ENCODE assay signal across 19 cellular contexts in genomic region chr18:51054764-51055163, GRCh38. TPM values are rescaled to one million over a fixed set of nuclear protein-coding genes. Genes with fewer than 3 reads are reported as not detected.
A peak's percentile ranks its signal among the peaks of the same experiment; 100 is the strongest.
DNase-seq lines count a peak whose midpoint lies in the region; ATAC-seq and TF ChIP-seq lines count a peak whose summit lies in the region.
"Had no signal": no experiment of that assay in that cellular context is flagged by ENCODE, and none has a peak within 500 bp of the region (broad histone marks: within the 10 kb centered on the region; RNA-seq: fewer than 3 reads in every experiment).

No MANE protein-coding gene starts in this region.

- H3K36me3 Mint-ChIP-seq in activated CD8-positive, alpha-beta T cell treated with anti-CD3 and anti-CD28 coated beads, Interleukin-2, amount 10 ng/mL, durations not matched to agents 7 days and 5 days (ENCODE audit: low read depth), result peaks cover 50% of the 10 kb centered on the region
- peaks cover 23% of the 10 kb centered on the region for H3K36me3 Mint-ChIP-seq in activated CD8-positive, alpha-beta T cell treated with anti-CD3 and anti-CD28 coated beads for 36 hours (ENCODE audit: low read depth)

- no peak overlapping the region for H4K12ac ChIP-seq in trophoblast cell (ENCODE audit: low read depth, low read length)

- peaks cover 13% of the 10 kb centered on the region for H3K4me1 ChIP-seq in adipocyte (ENCODE audit: control insufficient read depth, insufficient read depth, low read length)
- H3K4me1 ChIP-seq in OCI-LY7 (ENCODE audit: insufficient read depth, low read length, poor library complexity, severe bottlenecking), result peaks cover 6% of the 10 kb centered on the region
- H3K4me1 ChIP-seq in trophoblast cell (ENCODE audit: control insufficient read depth in 1 of 2, insufficient read depth in 2 of 2, low read length in 2 of 2), result no peaks in the 10 kb centered on the region

- H2AFZ ChIP-seq in OCI-LY7 (ENCODE audit: low read length) (no peak overlapping the region), trophoblast cell (ENCODE audit: insufficient read depth, low read length, poor library complexity) (no peak overlapping the region)

- no peak overlapping the region for H3K23ac ChIP-seq in trophoblast cell (ENCODE audit: low read length)

- no peaks in the 10 kb centered on the region for H4K20me1 ChIP-seq in OCI-LY7 (ENCODE audit: insufficient read depth, low read length)

- no peak overlapping the region for H2BK120ac ChIP-seq in trophoblast cell (ENCODE audit: insufficient read depth, low read length, poor library complexity)

- WGBS in trophoblast cell (ENCODE audit: extremely low coverage, insufficient coverage, insufficient read length), result no CpG with 5 or more reads among the region's 3 CpGs

- no peak overlapping the region for H3K4me3 Mint-ChIP-seq in activated CD8-positive, alpha-beta T cell treated with anti-CD3 and anti-CD28 coated beads, Interleukin-2, amount 10 ng/mL, durations not matched to agents 7 days and 5 days
- H3K4me3 Mint-ChIP-seq in activated CD8-positive, alpha-beta T cell treated with anti-CD3 and anti-CD28 coated beads for 36 hours, result no peak overlapping the region

- no TSS peak for BruUV-seq in OCI-LY7 (replicated peaks; lab: Mats Ljungman, UMichigan)

- in situ Hi-C loops in GM13976 (cut with MboI; ENCODE audit: low sequenced_read_pairs, unreplicated experiment), result no loop called here

- H3K9me3 ChIP-seq in adipocyte (ENCODE audit: control insufficient read depth, low read length) (no peaks in the 10 kb centered on the region), OCI-LY7 (ENCODE audit: low read length) (no peaks in the 10 kb centered on the region), trophoblast cell (ENCODE audit: insufficient read depth, low read depth, low read length) (no peaks in the 10 kb centered on the region)

- H3K79me2 ChIP-seq in OCI-LY7 (ENCODE audit: insufficient read depth, low read depth, low read length) (no peaks in the 10 kb centered on the region), trophoblast cell (ENCODE audit: control insufficient read depth, insufficient read depth, low read length, poor library complexity) (no peaks in the 10 kb centered on the region)

- TF ChIP-seq CTCF in activated CD8-positive, alpha-beta T cell treated with anti-CD3 and anti-CD28 coated beads for 36 hours (IDR thresholded peaks at IDR 0.05), result no peak
- TF ChIP-seq CTCF in GM13976 (IDR thresholded peaks at IDR 0.05; ENCODE audit: borderline replicate concordance, control extremely low read depth, extremely low read depth, insufficient read depth, missing control alignments) (no peak), OCI-LY7 (conservative IDR thresholded peaks at IDR 0.05; ENCODE audit: low read length) (no peak)

- intact Hi-C loops in activated CD8-positive, alpha-beta T cell treated with anti-CD3 and anti-CD28 coated beads for 36 hours (cut with micrococcal nuclease), result loop anchor here (5.0 kb wide), 1 partner anchor 232 kb away; the partner anchor contains the start of gene MRO
- intact Hi-C loops in OCI-LY7 (cut with micrococcal nuclease; ENCODE audit: unreplicated experiment), result no loop called here

- no peak overlapping the region for H3K18ac ChIP-seq in trophoblast cell (ENCODE audit: low read length)

- H2BK12ac ChIP-seq in trophoblast cell (ENCODE audit: low read length), result no peak overlapping the region

- no peak overlapping the region for H2BK5ac ChIP-seq in trophoblast cell (ENCODE audit: low read depth, low read length, poor library complexity)

- H3K9ac ChIP-seq in adipocyte (ENCODE audit: low read length), result no peak overlapping the region
- H3K9ac ChIP-seq in trophoblast cell (ENCODE audit: low read length), result no peak overlapping the region

- no peak for ATAC-seq in activated CD8-positive, alpha-beta T cell treated with anti-CD3 and anti-CD28 coated beads, Interleukin-2, amount 10 ng/mL, durations not matched to agents 7 days and 5 days
- ATAC-seq in activated CD8-positive, alpha-beta T cell treated with anti-CD3 and anti-CD28 coated beads for 36 hours, result no peak
- ATAC-seq: HepG2 had no signal

- H3K4me3 ChIP-seq in adipocyte (ENCODE audit: low read length) (no peak overlapping the region), OCI-LY7 (ENCODE audit: low read depth, low read length, poor library complexity, severe bottlenecking) (no peak overlapping the region), trophoblast cell (ENCODE audit: low read depth, low read length) (no peak overlapping the region)

- H4K91ac ChIP-seq in trophoblast cell (ENCODE audit: low read depth, low read length), result no peak overlapping the region

- H4K8ac ChIP-seq in trophoblast cell (ENCODE audit: low read depth, low read length), result no peak overlapping the region

- POLR2A ChIA-PET in activated CD8-positive, alpha-beta T cell treated with anti-CD3 and anti-CD28 coated beads, Interleukin-2, amount 10 ng/mL, durations not matched to agents 7 days and 5 days (lab: Charles Lee), result interaction anchor here (1.0 to 2.5 kb wide), 3 partner anchors 19 to 87 kb away, joined by 4 to 20 read pairs (median 5); partner anchors contain the start of genes ELAC1 and SMAD4
- POLR2A ChIA-PET in activated CD8-positive, alpha-beta T cell treated with anti-CD3 and anti-CD28 coated beads for 36 hours (lab: Charles Lee), result no interaction called here
- POLR2A ChIA-PET in OCI-LY7 (lab: Charles Lee), result interaction anchor here (0.6 to 1.2 kb wide), 3 partner anchors 25 to 116 kb away, joined by 3 to 4 read pairs (median 3); partner anchors contain the start of gene SMAD4

- H3K27ac ChIP-seq in OCI-LY7 (ENCODE audit: low read depth, low read length, poor library complexity, severe bottlenecking), result no peak overlapping the region
- H3K27ac ChIP-seq in trophoblast cell (ENCODE audit: low read depth, low read length), result no peak overlapping the region
- H3K27ac ChIP-seq: 22Rv1 had no signal

- H3K27me3 ChIP-seq in adipocyte (replicated peaks; ENCODE audit: control insufficient read depth, insufficient read depth, low read length) (no peaks in the 10 kb centered on the region), trophoblast cell (ENCODE audit: insufficient read depth, low read length) (no peaks in the 10 kb centered on the region)

- H3K4ac ChIP-seq in trophoblast cell (ENCODE audit: low read depth, low read length), result no peak overlapping the region

- CTCF ChIA-PET in activated CD8-positive, alpha-beta T cell treated with anti-CD3 and anti-CD28 coated beads, Interleukin-2, amount 10 ng/mL, durations not matched to agents 7 days and 5 days (lab: Charles Lee), result interaction anchor here (0.8 to 3.0 kb wide), 5 partner anchors 14 to 235 kb away, joined by 3 to 12 read pairs (median 3); partner anchors contain the start of gene MRO
- CTCF ChIA-PET in activated CD8-positive, alpha-beta T cell treated with anti-CD3 and anti-CD28 coated beads for 36 hours (lab: Charles Lee), result interaction anchor here (0.9 to 1.6 kb wide), 3 partner anchors 12 to 234 kb away, joined by 3 to 4 read pairs (median 4); no protein-coding TSS in a partner anchor
- CTCF ChIA-PET in OCI-LY7 (lab: Charles Lee; ENCODE audit: unreplicated experiment), result no interaction called here

- no peaks in the 10 kb centered on the region for H3K27me3 Mint-ChIP-seq in activated CD8-positive, alpha-beta T cell treated with anti-CD3 and anti-CD28 coated beads, Interleukin-2, amount 10 ng/mL, durations not matched to agents 7 days and 5 days (ENCODE audit: low read depth)
- no peaks in the 10 kb centered on the region for H3K27me3 Mint-ChIP-seq in activated CD8-positive, alpha-beta T cell treated with anti-CD3 and anti-CD28 coated beads for 36 hours
- H3K27me3 Mint-ChIP-seq: CD4-positive, CD25-positive, alpha-beta regulatory T cell had no signal

- no peak for DNase-seq in activated CD8-positive, alpha-beta T cell treated with anti-CD3 and anti-CD28 coated beads, Interleukin-2, amount 10 ng/mL, durations not matched to agents 7 days and 5 days
- no peak for DNase-seq in activated CD8-positive, alpha-beta T cell treated with anti-CD3 and anti-CD28 coated beads for 36 hours
- DNase-seq in adipocyte (ENCODE audit: low read depth), result peak; percentile 19
- peak; percentile 74 for DNase-seq in fibroblast of peridontal ligament (ENCODE audit: extremely low read depth)
- no peak for DNase-seq in GM13976 (ENCODE audit: low spot score)
- DNase-seq in OCI-LY7 (ENCODE audit: low spot score), result no peak
- no peak for DNase-seq in trophoblast cell
- no peak for DNase-seq in hypothalamus (lab: John Stamatoyannopoulos, UW)
- DNase-seq: CD4-positive, CD25-positive, alpha-beta regulatory T cell; DMS79 treated with DMSO at 0.1 percent for 48 hours; GF-D8; HCEC 1CT; NCI-H1417; NCI-H1930; NCI-H2171; NCI-H510A treated with DMSO at 0.1 percent for 48 hours; SIG-M5 had no signal

- no peak overlapping the region for H2AK5ac ChIP-seq in trophoblast cell (ENCODE audit: low read length)

- H3K4me1 Mint-ChIP-seq in activated CD8-positive, alpha-beta T cell treated with anti-CD3 and anti-CD28 coated beads, Interleukin-2, amount 10 ng/mL, durations not matched to agents 7 days and 5 days (ENCODE audit: low read depth), result peaks cover 23% of the 10 kb centered on the region
- H3K4me1 Mint-ChIP-seq in activated CD8-positive, alpha-beta T cell treated with anti-CD3 and anti-CD28 coated beads for 36 hours (ENCODE audit: low read depth), result peaks cover 33% of the 10 kb centered on the region

- H3K14ac ChIP-seq in trophoblast cell (ENCODE audit: low read length), result no peak overlapping the region

- H3K9me2 ChIP-seq in OCI-LY7 (ENCODE audit: insufficient read depth, low read length), result no peaks in the 10 kb centered on the region

- peaks cover 37% of the 10 kb centered on the region for H3K36me3 ChIP-seq in adipocyte (ENCODE audit: control insufficient read depth, insufficient read depth, low read length, severe bottlenecking)
- peaks cover 43% of the 10 kb centered on the region for H3K36me3 ChIP-seq in OCI-LY7 (ENCODE audit: insufficient read depth, low read length)
- peaks cover 6 to 10% of the 10 kb centered on the region in 2 experiments for H3K36me3 ChIP-seq in trophoblast cell (ENCODE audit: control insufficient read depth in 1 of 2, insufficient read depth in 2 of 2, low read length in 2 of 2)

- H3K9me3 Mint-ChIP-seq in activated CD8-positive, alpha-beta T cell treated with anti-CD3 and anti-CD28 coated beads, Interleukin-2, amount 10 ng/mL, durations not matched to agents 7 days and 5 days (ENCODE audit: insufficient read depth), result no peaks in the 10 kb centered on the region
- no peaks in the 10 kb centered on the region for H3K9me3 Mint-ChIP-seq in activated CD8-positive, alpha-beta T cell treated with anti-CD3 and anti-CD28 coated beads for 36 hours
- H3K9me3 Mint-ChIP-seq: CD4-positive, CD25-positive, alpha-beta regulatory T cell had no signal

- no peaks in the 10 kb centered on the region for H3K79me1 ChIP-seq in trophoblast cell (ENCODE audit: low read length)

- peak overlapping the region; percentile 39 for H3K27ac Mint-ChIP-seq in activated CD8-positive, alpha-beta T cell treated with anti-CD3 and anti-CD28 coated beads, Interleukin-2, amount 10 ng/mL, durations not matched to agents 7 days and 5 days
- no peak overlapping the region for H3K27ac Mint-ChIP-seq in activated CD8-positive, alpha-beta T cell treated with anti-CD3 and anti-CD28 coated beads for 36 hours

- H3K4me2 ChIP-seq in OCI-LY7 (ENCODE audit: low read length), result no peak overlapping the region
- H3K4me2 ChIP-seq in trophoblast cell (ENCODE audit: low read length), result no peak overlapping the region

RNA-seq across cellular contexts. Expression of gene SMAD4, which starts 24.8 kb away (rescaled TPM):
- 10 to 100 TPM; 76.9 to 77.6 TPM for total RNA-seq in activated CD8-positive, alpha-beta T cell treated with anti-CD3 and anti-CD28 coated beads, Interleukin-2, amount 10 ng/mL, durations not matched to agents 7 days and 5 days
- total RNA-seq in activated CD8-positive, alpha-beta T cell treated with anti-CD3 and anti-CD28 coated beads for 36 hours, result 10 to 100 TPM; 68.1 to 71.2 TPM
- total RNA-seq in OCI-LY7 (2014; rRNA removed; shearing (Covaris generic)), result 28.1 and 44.7 TPM in 2 replicates
- total RNA-seq in OCI-LY7 (2022), result 47.1 and 47.6 TPM in 2 replicates
- 50.4 and 51.9 TPM in 2 replicates for polyA plus RNA-seq in trophoblast cell (2013)

Comparison
In these comparisons a context has a peak if more than half of its experiments do, and no peak if none do; other contexts are left out.
1. DNase-seq: peak in adipocyte (single experiment) and fibroblast of peridontal ligament (single experiment); none in activated CD8-positive, alpha-beta T cell treated with anti-CD3 and anti-CD28 coated beads, Interleukin-2, amount 10 ng/mL, durations not matched to agents 7 days and 5 days (single experiment), activated CD8-positive, alpha-beta T cell treated with anti-CD3 and anti-CD28 coated beads for 36 hours (single experiment), GM13976 (single experiment), OCI-LY7 (single experiment), trophoblast cell (0 of 2) and hypothalamus (0 of 51).